1 cellular context compared by ENCODE assay signal in genomic region chr11:82955676-82956453, GRCh38.
TF ChIP-seq lines count a peak whose summit lies in the region.

No MANE protein-coding gene starts in this region.

TF ChIP-seq in H1, 55 proteins besides CTCF, POLR2A, EP300 and RAD21:
- TF ChIP-seq ASH2L (IDR thresholded peaks at IDR 0.05; ENCODE audit: low read length) (peak; percentile 88), RBBP5 (IDR thresholded peaks at IDR 0.05; ENCODE audit: borderline replicate concordance, low read depth, low read length) (peak; percentile 79; the same call in 1 of the 2 replicates)
